Comparison of ENCODE assay signal across 29 cellular contexts in the genomic region with DNA sequence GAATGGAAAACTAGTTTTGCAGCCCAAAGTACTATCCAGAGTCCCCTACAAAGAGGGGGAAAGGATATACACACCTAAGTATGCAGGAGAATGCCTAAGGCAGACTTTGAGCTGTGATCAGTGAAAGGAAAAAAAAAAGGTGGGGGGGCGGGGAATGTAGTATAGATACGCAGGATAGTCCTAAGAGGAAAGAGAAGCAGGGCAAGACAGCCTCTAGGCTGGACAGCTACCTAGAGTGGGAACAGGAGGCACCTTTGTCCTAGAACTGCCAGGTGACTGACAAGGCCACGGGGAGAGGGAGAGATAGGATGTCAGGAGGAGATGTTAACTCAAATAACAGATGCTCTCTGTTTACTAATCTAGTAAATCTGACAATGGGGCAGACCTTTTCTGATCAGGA.
"Had no signal": no experiment of that assay in that cellular context is flagged by ENCODE, and none has a peak within 500 bp of the region (broad histone marks: within the 10 kb centered on the region; RNA-seq: fewer than 3 reads in every experiment).

No MANE protein-coding gene starts in this region.

- H3K4me1 Mint-ChIP-seq: natural killer cell had no signal

- H3K27ac ChIP-seq: adrenal gland, body of pancreas, esophagus muscularis mucosa, foreskin keratinocyte, left ventricle myocardium inferior, skin epidermis, stomach, thyroid gland, upper lobe of right lung, VCaP had no signal

- H3K4me1 ChIP-seq: adrenal gland, foreskin keratinocyte had no signal

- H3K36me3 ChIP-seq: adrenal gland, esophagus muscularis mucosa, left ventricle myocardium inferior, stomach, thyroid gland, upper lobe of right lung had no signal

- H3K9me3 ChIP-seq: adrenal gland, body of pancreas, esophagus muscularis mucosa, stomach, thyroid gland, upper lobe of right lung had no signal

- FAIRE-seq: colon, islet of Langerhans had no signal

- H3K36me3 Mint-ChIP-seq: activated naive CD8-positive, alpha-beta T cell treated with anti-CD3 and anti-CD28 coated beads for 36 hours; natural killer cell; stimulated activated naive B cell treated with anti-CD40 and anti-IgM and Interleukin-4, amounts not matched to agents 10 μg/mL and 1 μg/mL and 100 μg/mL, for 72 hours had no signal

- H3K27ac Mint-ChIP-seq: activated naive CD4-positive, alpha-beta T cell treated with anti-CD3 and anti-CD28 coated beads for 36 hours; activated naive CD8-positive, alpha-beta T cell treated with anti-CD3 and anti-CD28 coated beads for 36 hours; activated T-helper 1 cell treated with anti-CD3 and anti-CD28 coated beads, Interleukin-12 subunit alpha, Interleukin-12 subunit beta, Interleukin-2, Interleukin-4 antibody, amounts not matched to agents 30 ng/mL and 10 ng/mL and 1 ng/mL, durations not matched to agents 14 hours and 24 hours and 36 hours; natural killer cell; stimulated activated naive B cell treated with anti-CD40 and anti-IgM and Interleukin-4, amounts not matched to agents 10 μg/mL and 1 μg/mL and 100 μg/mL, for 72 hours; T-helper 2 cell treated with Interferon-gamma antibody and Interleukin-4, amounts not matched to agents 5 μg/mL and 100 μg/mL, for 36 hours had no signal

- H3K27me3 ChIP-seq: body of pancreas, thyroid gland had no signal

- DNase-seq: activated CD4-positive, alpha-beta T cell treated with anti-CD3 and anti-CD28 coated beads for 48 hours; activated CD4-positive, alpha-beta T cell treated with anti-CD3 and anti-CD28 coated beads, Interleukin-2, amount 50 U/mL, for 48 hours; activated CD8-positive, alpha-beta memory T cell treated with anti-CD3 and anti-CD28 coated beads, Interleukin-2, amount 50 U/mL, for 4 hours; activated effector memory CD4-positive, alpha-beta T cell treated with anti-CD3 and anti-CD28 coated beads, Interleukin-2, amount 50 U/mL, for 16 hours; activated naive CD4-positive, alpha-beta T cell treated with anti-CD3 and anti-CD28 coated beads for 36 hours; activated naive CD8-positive, alpha-beta T cell treated with anti-CD3 and anti-CD28 coated beads for 36 hours; activated T-cell treated with anti-CD3 and anti-CD28 coated beads, Interleukin-2, amount 50 U/mL, for 1 hour; aorta; body of pancreas; dermis blood vessel endothelial cell; effector CD4-positive, alpha-beta T cell; foreskin keratinocyte; left ventricle myocardium inferior; mesendoderm; natural killer cell; posterior cingulate gyrus; stimulated activated naive B cell treated with anti-CD40 and anti-IgM and Interleukin-4, amounts not matched to agents 10 μg/mL and 1 μg/mL and 100 μg/mL, for 72 hours; stomach; thyroid gland; upper lobe of right lung had no signal

- H3K4me3 Mint-ChIP-seq: activated naive CD4-positive, alpha-beta T cell treated with anti-CD3 and anti-CD28 coated beads for 36 hours; activated naive CD8-positive, alpha-beta T cell treated with anti-CD3 and anti-CD28 coated beads for 36 hours; activated T-helper 1 cell treated with anti-CD3 and anti-CD28 coated beads, Interleukin-12 subunit alpha, Interleukin-12 subunit beta, Interleukin-2, Interleukin-4 antibody, amounts not matched to agents 30 ng/mL and 10 ng/mL and 1 ng/mL, durations not matched to agents 14 hours and 24 hours and 36 hours; natural killer cell; stimulated activated naive B cell treated with anti-CD40 and anti-IgM and Interleukin-4, amounts not matched to agents 10 μg/mL and 1 μg/mL and 100 μg/mL, for 72 hours; T-helper 2 cell treated with Interferon-gamma antibody and Interleukin-4, amounts not matched to agents 5 μg/mL and 100 μg/mL, for 36 hours had no signal

- H3K4me3 ChIP-seq: adrenal gland, body of pancreas, esophagus muscularis mucosa, left ventricle myocardium inferior, lung, skin epidermis, stomach, thyroid gland, upper lobe of right lung had no signal

- H3K9me3 Mint-ChIP-seq: activated naive CD4-positive, alpha-beta T cell treated with anti-CD3 and anti-CD28 coated beads for 36 hours; activated naive CD8-positive, alpha-beta T cell treated with anti-CD3 and anti-CD28 coated beads for 36 hours; activated T-helper 1 cell treated with anti-CD3 and anti-CD28 coated beads, Interleukin-12 subunit alpha, Interleukin-12 subunit beta, Interleukin-2, Interleukin-4 antibody, amounts not matched to agents 30 ng/mL and 10 ng/mL and 1 ng/mL, durations not matched to agents 14 hours and 24 hours and 36 hours; natural killer cell; T-helper 2 cell treated with Interferon-gamma antibody and Interleukin-4, amounts not matched to agents 5 μg/mL and 100 μg/mL, for 36 hours had no signal
